ENCODE assay signal across 24 cellular contexts in the genomic region with DNA sequence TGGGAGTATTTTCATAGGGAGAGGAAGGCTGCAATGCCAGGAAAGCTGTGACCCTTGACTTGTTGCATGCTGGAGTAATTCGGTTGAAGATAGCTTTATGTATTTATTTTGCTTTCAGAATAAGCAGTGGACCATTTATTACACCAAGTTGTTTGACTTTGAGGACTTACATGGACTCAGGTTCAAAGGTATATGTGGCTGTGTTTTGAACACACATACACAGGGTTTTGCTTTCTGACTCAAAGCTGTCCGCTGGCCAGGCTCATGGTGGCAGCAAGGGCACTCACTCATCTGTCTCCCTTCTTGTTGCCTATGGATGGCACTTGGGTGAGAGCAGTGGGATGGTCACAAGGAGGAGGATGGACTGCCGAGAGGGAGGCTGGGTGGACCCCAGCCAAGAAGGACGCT. TPM values are rescaled to one million over a fixed set of nuclear protein-coding genes. Genes with fewer than 3 reads are reported as not detected.
DNase-seq lines count a peak whose midpoint lies in the region; ATAC-seq and TF ChIP-seq lines count a peak whose summit lies in the region.
"Had no signal": no experiment of that assay in that cellular context is flagged by ENCODE, and none has a peak within 500 bp of the region (broad histone marks: within the 10 kb centered on the region; RNA-seq: fewer than 3 reads in every experiment).

No MANE protein-coding gene starts in this region.

- no peaks in the 10 kb centered on the region for H3K9me3 Mint-ChIP-seq in T-helper 2 cell treated with Interferon-gamma antibody and Interleukin-4, amounts not matched to agents 5 μg/mL and 100 μg/mL, for 36 hours
- H3K9me3 Mint-ChIP-seq: activated T-cell treated with anti-CD3 and anti-CD28 coated beads, Interleukin-2, amount 50 U/mL, for 24 hours; brain had no signal

- peaks cover 15% of the 10 kb centered on the region for H3K27me3 Mint-ChIP-seq in T-helper 2 cell treated with Interferon-gamma antibody and Interleukin-4, amounts not matched to agents 5 μg/mL and 100 μg/mL, for 36 hours (ENCODE audit: low read depth)

- peak overlapping the region; percentile 68 for H3K27ac ChIP-seq in left ventricle myocardium inferior (replicated peaks)
- no peak overlapping the region for H3K27ac ChIP-seq in osteoblast (ENCODE audit: low read depth, low read length)
- H3K27ac ChIP-seq in uterus: peak overlapping the region; percentile 20 to 47
- H3K27ac ChIP-seq: spleen had no signal

- peaks cover 88% of the 10 kb centered on the region for H4K20me1 ChIP-seq in osteoblast (ENCODE audit: insufficient read depth, low read length)

- H3K36me3 Mint-ChIP-seq in T-helper 2 cell treated with Interferon-gamma antibody and Interleukin-4, amounts not matched to agents 5 μg/mL and 100 μg/mL, for 36 hours (ENCODE audit: low read depth): no peaks in the 10 kb centered on the region
- H3K36me3 Mint-ChIP-seq: CD4-positive, CD25-positive, alpha-beta regulatory T cell had no signal

- H3K27me3 ChIP-seq in left ventricle myocardium inferior (ENCODE audit: low read depth) (no peaks in the 10 kb centered on the region), osteoblast (ENCODE audit: insufficient read depth, low read length) (no peaks in the 10 kb centered on the region), uterus (no peaks in the 10 kb centered on the region)
- H3K27me3 ChIP-seq: adrenal gland had no signal

- TF ChIP-seq POLR2A in uterus (IDR thresholded peaks at IDR 0.05): no peak

- H3K4me3 Mint-ChIP-seq in T-helper 2 cell treated with Interferon-gamma antibody and Interleukin-4, amounts not matched to agents 5 μg/mL and 100 μg/mL, for 36 hours: no peak overlapping the region
- H3K4me3 Mint-ChIP-seq: activated T-cell treated with anti-CD3 and anti-CD28 coated beads, Interleukin-2, amount 50 U/mL, for 24 hours; CD4-positive, CD25-positive, alpha-beta regulatory T cell had no signal

- ATAC-seq in left ventricle myocardium superior: no peak
- ATAC-seq in left lobe of liver: peak; percentile 86
- ATAC-seq: Right ventricle myocardium inferior had no signal

- intact Hi-C loops in left ventricle myocardium inferior (cut with micrococcal nuclease) (no loop called here), left ventricle myocardium superior (cut with micrococcal nuclease) (no loop called here), uterus (cut with DNase I; ENCODE audit: low total_unique reads) (no loop called here)

- H3K79me2 ChIP-seq in osteoblast (ENCODE audit: insufficient read depth, low read length): peaks cover 96% of the 10 kb centered on the region

- no peak overlapping the region for H2AFZ ChIP-seq in osteoblast (ENCODE audit: low read length)

- H3K4me2 ChIP-seq in osteoblast (ENCODE audit: insufficient read depth, low read length): peak overlapping the region; percentile 4

- no peak overlapping the region for H3K27ac Mint-ChIP-seq in T-helper 2 cell treated with Interferon-gamma antibody and Interleukin-4, amounts not matched to agents 5 μg/mL and 100 μg/mL, for 36 hours
- H3K27ac Mint-ChIP-seq: activated T-cell treated with anti-CD3 and anti-CD28 coated beads, Interleukin-2, amount 50 U/mL, for 24 hours; brain; CD4-positive, CD25-positive, alpha-beta regulatory T cell had no signal

- H3K36me3 ChIP-seq in left ventricle myocardium inferior: peaks cover 26% of the 10 kb centered on the region
- peaks cover 63% of the 10 kb centered on the region for H3K36me3 ChIP-seq in osteoblast (ENCODE audit: insufficient read depth, low read length)
- no peaks in the 10 kb centered on the region for H3K36me3 ChIP-seq in uterus

- H3K9me3 ChIP-seq in left ventricle myocardium inferior (replicated peaks) (no peaks in the 10 kb centered on the region), osteoblast (ENCODE audit: low read depth, low read length) (no peaks in the 10 kb centered on the region), uterus (no peaks in the 10 kb centered on the region)
- H3K9me3 ChIP-seq: adrenal gland, spleen had no signal

- H3K4me1 ChIP-seq in left ventricle myocardium inferior (peaks cover 99% of the 10 kb centered on the region), osteoblast (ENCODE audit: insufficient read depth, low read length) (peaks cover 43% of the 10 kb centered on the region), uterus (peaks cover 0 to 6% of the 10 kb centered on the region in 2 donors)

- no peak for TF ChIP-seq CTCF in left ventricle myocardium inferior (IDR thresholded peaks at IDR 0.05; ENCODE audit: borderline replicate concordance)
- TF ChIP-seq CTCF in osteoblast (IDR thresholded peaks at IDR 0.05; ENCODE audit: extremely low read depth, low read depth, low read length): no peak
- no peak for TF ChIP-seq CTCF in uterus (IDR thresholded peaks at IDR 0.05)

- no peak for DNase-seq in left ventricle myocardium inferior
- no peak for DNase-seq in left ventricle myocardium superior
- DNase-seq in left lobe of liver (ENCODE audit: low spot score): peak; percentile 69
- DNase-seq in osteoblast (ENCODE audit: insufficient read length, low spot score, missing footprints): no peak
- DNase-seq in uterus: no peak
- no peak for DNase-seq in T-helper 2 cell treated with Interferon-gamma antibody and Interleukin-4, amounts not matched to agents 5 μg/mL and 100 μg/mL, for 36 hours (ENCODE audit: low spot score)
- no peak for DNase-seq in NCI-H146 treated with DMSO at 0.1 percent for 48 hours (lab: John Stamatoyannopoulos, UW; ENCODE audit: unreplicated experiment)
- no peak for DNase-seq in stimulated activated naive CD4-positive, alpha-beta T cell (lab: John Stamatoyannopoulos, UW)
- DNase-seq: activated CD4-positive, alpha-beta T cell treated with anti-CD3 and anti-CD28 coated beads for 48 hours; activated gamma-delta T cell treated with Interleukin-2 at 50 U/mL for 16 hours; activated T-cell treated with anti-CD3 and anti-CD28 coated beads, Interleukin-2, amount 50 U/mL, for 24 hours; adrenal gland; CD4-positive, CD25-positive, alpha-beta regulatory T cell; glutamatergic neuron; kidney; mesendoderm; NCI-H1436; NCI-H446 treated with DMSO at 0.1 percent for 48 hours; nucleus accumbens; spleen; T-helper 2 cell had no signal

- peak overlapping the region; percentile 35 for H3K4me3 ChIP-seq in left ventricle myocardium inferior
- no peak overlapping the region for H3K4me3 ChIP-seq in osteoblast (ENCODE audit: insufficient read depth, low read length)
- no peak overlapping the region for H3K4me3 ChIP-seq in uterus

- no peaks in the 10 kb centered on the region for H3K4me1 Mint-ChIP-seq in T-helper 2 cell treated with Interferon-gamma antibody and Interleukin-4, amounts not matched to agents 5 μg/mL and 100 μg/mL, for 36 hours (ENCODE audit: low read depth)
- H3K4me1 Mint-ChIP-seq: CD4-positive, CD25-positive, alpha-beta regulatory T cell had no signal

RNA-seq across cellular contexts. Expression of a gene that starts 6.5 kb away (rescaled TPM):
- 250 TPM for total RNA-seq in left ventricle myocardium inferior
- total RNA-seq in left ventricle myocardium superior: 256 TPM
- total RNA-seq in left lobe of liver: 26.7 TPM
- 1,020 and 1,293 TPM in 2 replicates for total RNA-seq in osteoblast
- 100 to 1,000 TPM; 192 to 702 (median 423) TPM for total RNA-seq in uterus
- total RNA-seq: OCI-LY7 had no signal
